In genomic region chr16:57373117-57373947, GRCh38 we compare ENCODE assay signal across 1 cellular context.
TF ChIP-seq lines count a peak whose summit lies in the region.

No MANE protein-coding gene starts in this region.

TF ChIP-seq in GM12878, 131 proteins besides CTCF, POLR2A, EP300 and RAD21:
- TF ChIP-seq E2F8 (IDR thresholded peaks at IDR 0.05; ENCODE audit: low read depth, partially characterized antibody) (no peak), MTA3 (IDR thresholded peaks at IDR 0.05; ENCODE audit: borderline replicate concordance, low read length) (no peak), SMAD5 (IDR thresholded peaks at IDR 0.05; ENCODE audit: low read depth) (no peak), SRF (IDR thresholded peaks at IDR 0.05; ENCODE audit: low read depth in 2 of 2, low read length in 2 of 2) (no peak), NKRF (conservative IDR thresholded peaks at IDR 0.05) (no peak), MTA2 (IDR thresholded peaks at IDR 0.05; ENCODE audit: low read depth) (no peak), NR2F1 (conservative IDR thresholded peaks at IDR 0.05) (peak; percentile 91; the same call in 1 of the 2 replicates), LARP7 (IDR thresholded peaks at IDR 0.05) (0 out of 2 replicates have a peak, but pooled peaks have one; percentile 46), GABPA (IDR thresholded peaks at IDR 0.05; ENCODE audit: low read depth) (no peak), RAD51 (IDR thresholded peaks at IDR 0.05) (no peak), BACH1 (IDR thresholded peaks at IDR 0.05; ENCODE audit: borderline replicate concordance) (no peak), CBX3 (IDR thresholded peaks at IDR 0.05; ENCODE audit: borderline replicate concordance, low read depth) (no peak), RELB (IDR thresholded peaks at IDR 0.05; ENCODE audit: low read depth) (0 out of 2 replicates have a peak, but pooled peaks have one; percentile 4), BRCA1 (IDR thresholded peaks at IDR 0.05; ENCODE audit: low read depth, low read length) (no peak), BHLHE40 (IDR thresholded peaks at IDR 0.05; ENCODE audit: borderline replicate concordance in 1 of 2, low read depth in 2 of 2, low read length in 1 of 2) (peak; percentile 30 to 65; a peak in 2 of 4 replicates), NFIC (IDR thresholded peaks at IDR 0.05; ENCODE audit: low read depth, low read length) (no peak), PAX5 (IDR thresholded peaks at IDR 0.05; ENCODE audit: borderline replicate concordance, low read depth, low read length) (no peak), POLR2AphosphoS5 (IDR thresholded peaks at IDR 0.05; ENCODE audit: low read length) (no peak), ESRRA (IDR thresholded peaks at IDR 0.05; ENCODE audit: low read length) (peak; percentile 78; the same call in 1 of the 2 replicates), SMARCA5 (IDR thresholded peaks at IDR 0.05) (peak; percentile 78), FOXK2 (IDR thresholded peaks at IDR 0.05) (no peak), EED (IDR thresholded peaks at IDR 0.05; ENCODE audit: low read depth) (peak; percentile 10; the same call in 1 of the 2 replicates), GATAD2B (conservative IDR thresholded peaks at IDR 0.05; ENCODE audit: low read depth) (0 out of 2 replicates have a peak, but pooled peaks have one; percentile 14)
- TF ChIP-seq, protein P1, sequence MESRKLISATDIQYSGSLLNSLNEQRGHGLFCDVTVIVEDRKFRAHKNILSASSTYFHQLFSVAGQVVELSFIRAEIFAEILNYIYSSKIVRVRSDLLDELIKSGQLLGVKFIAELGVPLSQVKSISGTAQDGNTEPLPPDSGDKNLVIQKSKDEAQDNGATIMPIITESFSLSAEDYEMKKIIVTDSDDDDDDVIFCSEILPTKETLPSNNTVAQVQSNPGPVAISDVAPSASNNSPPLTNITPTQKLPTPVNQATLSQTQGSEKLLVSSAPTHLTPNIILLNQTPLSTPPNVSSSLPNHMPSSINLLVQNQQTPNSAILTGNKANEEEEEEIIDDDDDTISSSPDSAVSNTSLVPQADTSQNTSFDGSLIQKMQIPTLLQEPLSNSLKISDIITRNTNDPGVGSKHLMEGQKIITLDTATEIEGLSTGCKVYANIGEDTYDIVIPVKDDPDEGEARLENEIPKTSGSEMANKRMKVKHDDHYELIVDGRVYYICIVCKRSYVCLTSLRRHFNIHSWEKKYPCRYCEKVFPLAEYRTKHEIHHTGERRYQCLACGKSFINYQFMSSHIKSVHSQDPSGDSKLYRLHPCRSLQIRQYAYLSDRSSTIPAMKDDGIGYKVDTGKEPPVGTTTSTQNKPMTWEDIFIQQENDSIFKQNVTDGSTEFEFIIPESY (IDR thresholded peaks at IDR 0.05): no peak
